In genomic region chr17:75764711-75765421, GRCh38 we compare ENCODE assay signal across 9 cellular contexts. TPM values are rescaled to one million over a fixed set of nuclear protein-coding genes. Genes with fewer than 3 reads are reported as not detected.
DNase-seq lines count a peak whose midpoint lies in the region; ATAC-seq, FAIRE-seq and TF ChIP-seq lines count a peak whose summit lies in the region.
"Had no signal": no experiment of that assay in that cellular context is flagged by ENCODE, and none has a peak within 500 bp of the region (broad histone marks: within the 10 kb centered on the region; RNA-seq: fewer than 3 reads in every experiment).

GALK1 (minus strand) TSS chr17:75765192; CDS start chr17:75765136, 56 bp downstream.

- H3K36me3 ChIP-seq in BJ (ENCODE audit: control insufficient read depth, insufficient read depth, low read length) = peaks cover 1% of the 10 kb centered on the region
- no peaks in the 10 kb centered on the region for H3K36me3 ChIP-seq in RWPE2 (ENCODE audit: low read depth)
- H3K36me3 ChIP-seq in neutrophil = no peaks in the 10 kb centered on the region
- H3K36me3 ChIP-seq in tibial artery = peaks cover 0 to 14% (median 3%) of the 10 kb centered on the region in 3 donors

- no peaks in the 10 kb centered on the region for H3K27me3 ChIP-seq in BJ (ENCODE audit: control insufficient read depth, insufficient read depth, low read length)
- H3K27me3 ChIP-seq in RWPE2 (ENCODE audit: insufficient read depth, poor library complexity, severe bottlenecking) = no peaks in the 10 kb centered on the region
- H3K27me3 ChIP-seq in neutrophil = no peaks in the 10 kb centered on the region
- H3K27me3 ChIP-seq in tibial artery = no peaks in the 10 kb centered on the region

- intact Hi-C loops in tibial artery (cut with DNase I; ENCODE audit: low total_unique reads) = loop anchor here (5.0 kb wide), 1 partner anchor 127 kb away; no protein-coding TSS in a partner anchor

- CTCF ChIA-PET in BJ (lab: Yijun Ruan, JAX) = interaction anchor here (0.6 to 6.4 kb wide), 24 partner anchors 11 to 248 kb away, joined by 3 to 63 read pairs (median 4); partner anchors contain the start of genes MRPL38, SMIM5, TSEN54 and UNK

- no peaks in the 10 kb centered on the region for H3K9me3 ChIP-seq in RWPE2 (ENCODE audit: severe bottlenecking)
- no peaks in the 10 kb centered on the region for H3K9me3 ChIP-seq in neutrophil
- no peaks in the 10 kb centered on the region for H3K9me3 ChIP-seq in tibial artery

- DNase-seq in BJ (ENCODE audit: low read depth) (no peak), RWPE2 (ENCODE audit: low spot score) (peak; percentile 78), frontal cortex (ENCODE audit: low spot score in 2 of 2) (peak; percentile 84 to 94), tibial artery (peak; percentile 68 to 90)
- peak in 3 of 4 experiments; percentile 29 to 70 (median 54) for DNase-seq in activated naive CD4-positive, alpha-beta T cell (lab: John Stamatoyannopoulos, UW)

- ATAC-seq in GM19035 (IDR thresholded peaks at IDR 0.05; ENCODE audit: unreplicated experiment) = peak; percentile 75
- peak; percentile 67 for ATAC-seq in HG03460 (IDR thresholded peaks at IDR 0.05; ENCODE audit: unreplicated experiment)
- ATAC-seq in RWPE2 (ENCODE audit: low read depth) = peak; percentile 44

- peak within 1 kb of the TSS; percentile 51 for H3K27ac ChIP-seq in RWPE2 (ENCODE audit: poor library complexity, severe bottlenecking)
- peak within 1 kb of the TSS; percentile 85 for H3K27ac ChIP-seq in neutrophil
- H3K27ac ChIP-seq in tibial artery = peak within 1 kb of the TSS; percentile 76 to 90

- H3K4me1 ChIP-seq in RWPE2 (ENCODE audit: insufficient read depth, poor library complexity, severe bottlenecking) (peaks cover 6% of the 10 kb centered on the region), neutrophil (ENCODE audit: control insufficient read depth in 1 of 2, insufficient read depth in 1 of 2, low read depth in 1 of 2, low read length in 1 of 2) (peaks cover 16 to 17% of the 10 kb centered on the region in 2 experiments), tibial artery (peaks cover 7 to 26% (median 13%) of the 10 kb centered on the region in 4 donors)

- peak within 1 kb of the TSS; percentile 78 for H3K4me3 ChIP-seq in BJ (ENCODE audit: low read depth, low read length)
- H3K4me3 ChIP-seq in RWPE2 (ENCODE audit: severe bottlenecking) = peak within 1 kb of the TSS; percentile 41
- peak within 1 kb of the TSS; percentile 84 to 99 for H3K4me3 ChIP-seq in neutrophil (ENCODE audit: low read depth in 1 of 2, low read length in 1 of 2)
- H3K4me3 ChIP-seq in tibial artery = peak within 1 kb of the TSS; percentile 58 to 73

- no peak for FAIRE-seq in frontal cortex (lab: Jason Lieb, UNC)
- FAIRE-seq: colon had no signal

- TF ChIP-seq CTCF in BJ (IDR thresholded peaks at IDR 0.05; ENCODE audit: insufficient read depth, low read depth, low read length) (peak; percentile 71), RWPE2 (IDR thresholded peaks at IDR 0.05; ENCODE audit: poor library complexity, severe bottlenecking) (peak; percentile 80), neutrophil (IDR thresholded peaks at IDR 0.05) (peak; percentile 78), tibial artery (IDR thresholded peaks at IDR 0.05) (peak in 1 of 2 experiments; percentile 44)

- POLR2A ChIA-PET in BJ (lab: Charles Lee) = interaction anchor here (0.6 to 1.1 kb wide), 6 partner anchors 8 to 255 kb away, joined by 3 to 12 read pairs (median 4); no protein-coding TSS in a partner anchor

RNA-seq across cellular contexts. Expression of gene GALK1, which starts in this region (rescaled TPM):
- polyA plus RNA-seq in BJ (2011; rRNA removed) = 19.9 and 35.8 TPM in 2 replicates
- polyA minus RNA-seq in BJ (2011; rRNA and poly(A)+ RNA removed) = 11.4 and 18.5 TPM in 2 replicates
- total RNA-seq in frontal cortex = 13.5 TPM

Comparison
In these comparisons a context has a peak if more than half of its experiments do, and no peak if none do; other contexts are left out.
1. H3K4me3 ChIP-seq: peak in every context shown above with its lines; median percentile 92 in neutrophil; 78 in BJ; 66 in tibial artery; 41 in RWPE2.